In genomic region chr1:188058801-188059200, GRCh38 we compare ENCODE assay signal across 26 cellular contexts.
DNase-seq lines count a peak whose midpoint lies in the region; ATAC-seq, FAIRE-seq and TF ChIP-seq lines count a peak whose summit lies in the region.
"Had no signal": no experiment of that assay in that cellular context is flagged by ENCODE, and none has a peak within 500 bp of the region (broad histone marks: within the 10 kb centered on the region; RNA-seq: fewer than 3 reads in every experiment).

No MANE protein-coding gene starts in this region.

- FAIRE-seq in D721Med (lab: Jason Lieb, UNC), result peak; percentile 91
- FAIRE-seq: A549, GM12878, GM12892 had no signal

- H3K36me3 Mint-ChIP-seq in H9 (ENCODE audit: insufficient read depth in 1 of 3, low read depth in 3 of 3), result peaks cover 0 to 4% (median 1%) of the 10 kb centered on the region in 3 experiments; a peak in 2 of 7 replicates
- H3K36me3 Mint-ChIP-seq: CD8-positive, alpha-beta T cell had no signal

- no peaks in the 10 kb centered on the region for H3K79me2 ChIP-seq in SK-N-SH (ENCODE audit: insufficient read depth)
- no peaks in the 10 kb centered on the region for H3K79me2 ChIP-seq in H9 (ENCODE audit: insufficient read depth, low read length)

- H3K27me3 ChIP-seq in SK-N-SH (ENCODE audit: insufficient read depth) (no peaks in the 10 kb centered on the region), H9 (ENCODE audit: insufficient read depth, low read length) (no peaks in the 10 kb centered on the region)
- H3K27me3 ChIP-seq: BLaER1 treated with 17β-estradiol and CSF1 and Interleukin-3, amounts not matched to agents 10 nM and 100 nM had no signal

- H3K18ac ChIP-seq in H9 (ENCODE audit: insufficient read length, low read depth, low read length), result no peak overlapping the region

- 0 out of 2 replicates have a peak, but pooled peaks cover under 1% of the 10 kb centered on the region for H3K9me2 ChIP-seq in SK-N-SH

- H4K91ac ChIP-seq in H9 (ENCODE audit: insufficient read length, low read depth, low read length), result no peak overlapping the region

- no peak overlapping the region for H4K8ac ChIP-seq in H9 (replicated peaks; ENCODE audit: insufficient read length, low read depth, low read length)

- no peaks in the 10 kb centered on the region for H3K79me1 ChIP-seq in H9 (ENCODE audit: insufficient read depth, low read depth, low read length, poor library complexity, severe bottlenecking)

- TF ChIP-seq CTCF in SK-N-SH (IDR thresholded peaks at IDR 0.05) (no peak), D721Med (IDR thresholded peaks at IDR 0.05; ENCODE audit: insufficient read depth, missing control alignments) (no peak), H9 (conservative IDR thresholded peaks at IDR 0.05) (no peak)

- H3K4me1 ChIP-seq in SK-N-SH (ENCODE audit: control insufficient read depth in 1 of 2, insufficient read depth in 2 of 2, low read depth in 1 of 2, low read length in 1 of 2), result no peaks in the 10 kb centered on the region
- no peaks in the 10 kb centered on the region for H3K4me1 ChIP-seq in H9 (ENCODE audit: insufficient read depth, low read length)
- H3K4me1 ChIP-seq: A549; BLaER1 treated with 17β-estradiol and CSF1 and Interleukin-3, amounts not matched to agents 10 nM and 100 nM; Caco-2 had no signal

- no peaks in the 10 kb centered on the region for H3K9me3 ChIP-seq in SK-N-SH
- no peaks in the 10 kb centered on the region for H3K9me3 ChIP-seq in H9 (ENCODE audit: control insufficient read depth, low read depth, low read length)
- H3K9me3 ChIP-seq: A549, Caco-2 had no signal

- POLR2A ChIA-PET in SK-N-SH (lab: Yijun Ruan, JAX), result no interaction called here

- H2BK5ac ChIP-seq in H9 (ENCODE audit: insufficient read length, low read length), result no peak overlapping the region

- H3K27ac Mint-ChIP-seq in H9, result no peak overlapping the region
- H3K27ac Mint-ChIP-seq: B cell; CD4-positive, alpha-beta T cell; CD8-positive, alpha-beta T cell had no signal

- H3K23me2 ChIP-seq in H9 (ENCODE audit: insufficient read length, low read depth, low read length, poor library complexity, severe bottlenecking), result no peaks in the 10 kb centered on the region

- ATAC-seq in SK-N-SH treated with all-trans-retinoic acid at 6 μM for 48 hours (no peak), GM18861 (IDR thresholded peaks at IDR 0.05; ENCODE audit: unreplicated experiment) (no peak)
- ATAC-seq: A549; CD8-positive, alpha-beta T cell; GM12878 had no signal

- H2BK120ac ChIP-seq in H9 (ENCODE audit: low read depth, low read length, poor library complexity, severe bottlenecking), result no peak overlapping the region

- H3K4me3 Mint-ChIP-seq in H9, result no peak overlapping the region
- H3K4me3 Mint-ChIP-seq: B cell; CD4-positive, alpha-beta T cell; CD8-positive, alpha-beta T cell had no signal

- H3K4ac ChIP-seq in H9 (ENCODE audit: low read depth, low read length), result no peak overlapping the region

- H3T11ph ChIP-seq in H9 (ENCODE audit: low read length), result no peak overlapping the region

- no peak overlapping the region for H2BK20ac ChIP-seq in H9 (ENCODE audit: low read depth, low read length, poor library complexity, severe bottlenecking)

- H3K4me2 ChIP-seq in SK-N-SH (no peak overlapping the region), H9 (ENCODE audit: insufficient read depth, insufficient read length, low read length) (no peak overlapping the region)
- H3K4me2 ChIP-seq: A549; BLaER1 treated with 17β-estradiol and CSF1 and Interleukin-3, amounts not matched to agents 10 nM and 100 nM had no signal

- H4K5ac ChIP-seq in H9 (ENCODE audit: insufficient read length, low read depth, low read length), result no peak overlapping the region

- no peak overlapping the region for H2BK12ac ChIP-seq in H9 (ENCODE audit: insufficient read length, low read depth, low read length)

- no peak overlapping the region for H3K14ac ChIP-seq in H9 (ENCODE audit: insufficient read depth, low read length)

- H3K4me3 ChIP-seq in SK-N-SH (ENCODE audit: low read depth in 2 of 2, low read length in 1 of 2), result no peak overlapping the region
- H3K4me3 ChIP-seq: A549; BLaER1 treated with 17β-estradiol and CSF1 and Interleukin-3, amounts not matched to agents 10 nM and 100 nM; GM12878 had no signal

- no peak for TF ChIP-seq RAD21 in SK-N-SH (IDR thresholded peaks at IDR 0.05; ENCODE audit: low read length)

- 20% methylated on average over 1 of the region's 1 CpG for WGBS in SK-N-SH (ENCODE audit: low lambda C conversion rate)
- WGBS in H9 (ENCODE audit: extremely low coverage, insufficient read length, low lambda C conversion rate), result no CpG with 5 or more reads among the region's 1 CpG

- no peak overlapping the region for H2BK15ac ChIP-seq in H9 (ENCODE audit: low read depth, low read length)

- no peak for TF ChIP-seq EP300 in SK-N-SH (IDR thresholded peaks at IDR 0.05; ENCODE audit: borderline replicate concordance in 1 of 2, low read depth in 1 of 2, low read length in 1 of 2)

- no peak overlapping the region for H3K56ac ChIP-seq in H9 (ENCODE audit: insufficient read length, low read depth, low read length)

- H3K9me3 Mint-ChIP-seq in H9, result peaks cover 5 to 7% of the 10 kb centered on the region in 2 experiments

- H3F3A ChIP-seq in SK-N-SH (replicated peaks; ENCODE audit: insufficient read depth), result no peaks in the 10 kb centered on the region

- no peaks in the 10 kb centered on the region for H3K4me1 Mint-ChIP-seq in H9
- H3K4me1 Mint-ChIP-seq: B cell had no signal

- no peaks in the 10 kb centered on the region for H4K20me1 ChIP-seq in SK-N-SH (ENCODE audit: insufficient read depth)
- H4K20me1 ChIP-seq in H9 (ENCODE audit: control insufficient read depth, insufficient read depth, insufficient read length), result no peaks in the 10 kb centered on the region
- H4K20me1 ChIP-seq: BLaER1 treated with 17β-estradiol and CSF1 and Interleukin-3, amounts not matched to agents 10 nM and 100 nM had no signal

- H3K23ac ChIP-seq in H9 (ENCODE audit: insufficient read length, low read depth, low read length), result no peak overlapping the region

- no peaks in the 10 kb centered on the region for H3K27me3 Mint-ChIP-seq in H9 (ENCODE audit: low read depth)
- H3K27me3 Mint-ChIP-seq: B cell; CD4-positive, alpha-beta T cell had no signal

- H2AK5ac ChIP-seq in H9 (ENCODE audit: insufficient read length, low read length), result no peak overlapping the region

- no peaks in the 10 kb centered on the region for H3K36me3 ChIP-seq in SK-N-SH (replicated peaks in 1 of 2; ENCODE audit: control insufficient read depth in 1 of 2, insufficient read depth in 2 of 2, low read length in 1 of 2)
- H3K36me3 ChIP-seq: BLaER1 treated with 17β-estradiol and CSF1 and Interleukin-3, amounts not matched to agents 10 nM and 100 nM had no signal

- CTCF ChIA-PET in SK-N-SH (lab: Yijun Ruan, JAX), result interaction anchor here (0.8 kb wide), 1 partner anchor 1620 kb away, joined by 3 read pairs; no protein-coding TSS in a partner anchor

- DNase-seq in DMS 273 (lab: John Stamatoyannopoulos, UW; ENCODE audit: unreplicated experiment) (peak; percentile 33), DMS 273 treated with DMSO at 0.1 percent for 48 hours (lab: John Stamatoyannopoulos, UW) (no peak), SK-N-SH (no peak), D721Med (ENCODE audit: insufficient read length, low spot score) (no peak), NCI-H524 treated with DMSO at 0.1 percent for 48 hours (lab: John Stamatoyannopoulos, UW) (peak; percentile 10), H9 (no peak)
- DNase-seq: AML-193; Caco-2; Calu3; CD4-positive, alpha-beta T cell; CD8-positive, alpha-beta T cell; DMS153; DMS53; DMS79; DND-41; EL; GDM1 had no signal

- H3K9ac ChIP-seq in SK-N-SH (no peak overlapping the region), H9 (ENCODE audit: extremely low read depth, insufficient read length, low read length) (no peak overlapping the region)
- H3K9ac ChIP-seq: BLaER1 treated with 17β-estradiol and CSF1 and Interleukin-3, amounts not matched to agents 10 nM and 100 nM had no signal

- H3K27ac ChIP-seq in SK-N-SH (ENCODE audit: low read depth in 2 of 2, low read length in 1 of 2), result no peak overlapping the region
- no peak overlapping the region for H3K27ac ChIP-seq in H9 (ENCODE audit: insufficient read length, low read depth, low read length)
- H3K27ac ChIP-seq: 22Rv1; A549; BLaER1 treated with 17β-estradiol and CSF1 and Interleukin-3, amounts not matched to agents 10 nM and 100 nM; C4-2B had no signal

- no peak overlapping the region for H2AFZ ChIP-seq in SK-N-SH (ENCODE audit: low read depth)
- H2AFZ ChIP-seq in H9 (ENCODE audit: low read length), result no peak overlapping the region

TF ChIP-seq in SK-N-SH treated with all-trans-retinoic acid at 6 μM for 48 hours, 23 proteins besides CTCF, POLR2A, EP300 and RAD21 (continues in another document):
- TF ChIP-seq PATZ1 (CRISPR knock-in tag; IDR thresholded peaks at IDR 0.05; ENCODE audit: borderline replicate concordance), result no peak

TF ChIP-seq in SK-N-SH, 30 proteins besides CTCF, POLR2A, EP300 and RAD21 (continues in another document):
- TF ChIP-seq RXRA (IDR thresholded peaks at IDR 0.05; ENCODE audit: borderline replicate concordance, low read depth) (no peak), NRF1 (IDR thresholded peaks at IDR 0.05; ENCODE audit: low read depth, low read length) (no peak), MAX (IDR thresholded peaks at IDR 0.05; ENCODE audit: low read depth) (no peak), GATA2 (CRISPR knock-in tag; IDR thresholded peaks at IDR 0.05) (no peak), SMC3 (IDR thresholded peaks at IDR 0.05; ENCODE audit: low read depth, low read length) (no peak), NFIC (IDR thresholded peaks at IDR 0.05; ENCODE audit: borderline replicate concordance) (no peak), CHD2 (IDR thresholded peaks at IDR 0.05; ENCODE audit: low read length, partially characterized antibody) (no peak), GABPA (IDR thresholded peaks at IDR 0.05; ENCODE audit: low read depth) (no peak), YY1 (IDR thresholded peaks at IDR 0.05; ENCODE audit: low read depth) (no peak), TCF12 (IDR thresholded peaks at IDR 0.05) (no peak)
- TF ChIP-seq, protein P1, sequence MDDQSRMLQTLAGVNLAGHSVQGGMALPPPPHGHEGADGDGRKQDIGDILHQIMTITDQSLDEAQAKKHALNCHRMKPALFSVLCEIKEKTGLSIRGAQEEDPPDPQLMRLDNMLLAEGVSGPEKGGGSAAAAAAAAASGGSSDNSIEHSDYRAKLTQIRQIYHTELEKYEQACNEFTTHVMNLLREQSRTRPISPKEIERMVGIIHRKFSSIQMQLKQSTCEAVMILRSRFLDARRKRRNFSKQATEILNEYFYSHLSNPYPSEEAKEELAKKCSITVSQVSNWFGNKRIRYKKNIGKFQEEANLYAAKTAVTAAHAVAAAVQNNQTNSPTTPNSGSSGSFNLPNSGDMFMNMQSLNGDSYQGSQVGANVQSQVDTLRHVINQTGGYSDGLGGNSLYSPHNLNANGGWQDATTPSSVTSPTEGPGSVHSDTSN (IDR thresholded peaks at IDR 0.05), result no peak

Comparison
In these comparisons a context has a peak if more than half of its experiments do, and no peak if none do; other contexts are left out.
1. DNase-seq: peak in DMS 273 (single experiment) and NCI-H524 treated with DMSO at 0.1 percent for 48 hours (single experiment); none in DMS 273 treated with DMSO at 0.1 percent for 48 hours (single experiment), SK-N-SH (single experiment), D721Med (single experiment) and H9 (single experiment).